In genomic region chr22:45268958-45269844, GRCh38 we compare ENCODE assay signal across 1 cellular context.
A peak's percentile ranks its signal among the peaks of the same experiment; 100 is the strongest.
TF ChIP-seq lines count a peak whose summit lies in the region.

No MANE protein-coding gene starts in this region.

TF ChIP-seq in H1, 55 proteins besides CTCF, POLR2A, EP300 and RAD21:
- TF ChIP-seq SIN3A (conservative IDR thresholded peaks at IDR 0.05 in 1 of 2, IDR thresholded peaks at IDR 0.05 in 1 of 2; ENCODE audit: low read depth in 1 of 2, low read length in 2 of 2): peak; percentile 36 to 69; a peak in 2 of 4 replicates
- no peak for TF ChIP-seq TCF12 (IDR thresholded peaks at IDR 0.05; ENCODE audit: low read depth, low read length)
- no peak for TF ChIP-seq BACH1 (IDR thresholded peaks at IDR 0.05; ENCODE audit: low read length)
- TF ChIP-seq NRF1 (IDR thresholded peaks at IDR 0.05; ENCODE audit: low read depth, low read length): no peak
- TF ChIP-seq SP4 (IDR thresholded peaks at IDR 0.05; ENCODE audit: low read length): no peak
- no peak for TF ChIP-seq HDAC6 (IDR thresholded peaks at IDR 0.05; ENCODE audit: low read depth, low read length)
- no peak for TF ChIP-seq SP2 (IDR thresholded peaks at IDR 0.05; ENCODE audit: low read length)
- no peak for TF ChIP-seq CHD2 (IDR thresholded peaks at IDR 0.05; ENCODE audit: low read length)
- peak; percentile 55 for TF ChIP-seq E2F6 (IDR thresholded peaks at IDR 0.05)
- TF ChIP-seq MAX (IDR thresholded peaks at IDR 0.05): peak; percentile 76
- TF ChIP-seq JUND (IDR thresholded peaks at IDR 0.05; ENCODE audit: low read length): no peak
- TF ChIP-seq SP1 (IDR thresholded peaks at IDR 0.05; ENCODE audit: low read depth, low read length): peak; percentile 65; the same call in 1 of the 2 replicates
- no peak for TF ChIP-seq SIX5 (IDR thresholded peaks at IDR 0.05; ENCODE audit: low read depth, low read length)
- TF ChIP-seq PHF8 (conservative IDR thresholded peaks at IDR 0.05; ENCODE audit: low read depth, low read length): peak; percentile 12; the same call in 1 of the 2 replicates
- TF ChIP-seq EGR1 (IDR thresholded peaks at IDR 0.05; ENCODE audit: borderline replicate concordance, low read depth, low read length): peak; percentile 80; the same call in 1 of the 2 replicates
- TF ChIP-seq CHD7 (IDR thresholded peaks at IDR 0.05; ENCODE audit: insufficient replicate concordance, low read length): no peak
- TF ChIP-seq RXRA (IDR thresholded peaks at IDR 0.05; ENCODE audit: insufficient read depth, low read depth, low read length): no peak
TF ChIP-seq in H1: peak in this region for 6.
